1 cellular context compared by ENCODE assay signal in genomic region chr15:78064544-78064943, GRCh38.
TF ChIP-seq lines count a peak whose summit lies in the region.

No MANE protein-coding gene starts in this region.

TF ChIP-seq in HepG2, 621 proteins besides CTCF, POLR2A, EP300 and RAD21 (continued from another document):
- TF ChIP-seq MAX (IDR thresholded peaks at IDR 0.05) (no peak), SAFB2 (CRISPR knock-in tag; IDR thresholded peaks at IDR 0.05; ENCODE audit: borderline replicate concordance, low read depth) (no peak), SMYD3 (CRISPR knock-in tag; IDR thresholded peaks at IDR 0.05) (no peak), RARA (CRISPR knock-in tag; IDR thresholded peaks at IDR 0.05) (no peak), MBD4 (IDR thresholded peaks at IDR 0.05; ENCODE audit: borderline replicate concordance, low read length) (no peak), ZNF138 (CRISPR knock-in tag; IDR thresholded peaks at IDR 0.05; ENCODE audit: low read depth) (no peak), ZNF572 (CRISPR knock-in tag; IDR thresholded peaks at IDR 0.05) (no peak), JUND (CRISPR knock-in tag; IDR thresholded peaks at IDR 0.05) (no peak), ZFP36 (IDR thresholded peaks at IDR 0.05; ENCODE audit: borderline replicate concordance, low read depth, low read length, partially characterized antibody) (no peak), ZNF652 (CRISPR knock-in tag; IDR thresholded peaks at IDR 0.05; ENCODE audit: borderline replicate concordance, low read depth) (no peak), ZNF660 (CRISPR knock-in tag; IDR thresholded peaks at IDR 0.05; ENCODE audit: borderline replicate concordance, low read depth) (no peak), ERF (CRISPR knock-in tag; IDR thresholded peaks at IDR 0.05) (no peak), PRDM4 (CRISPR knock-in tag; IDR thresholded peaks at IDR 0.05; ENCODE audit: borderline replicate concordance) (no peak), RNF219 (CRISPR knock-in tag; IDR thresholded peaks at IDR 0.05) (no peak), ZNF570 (CRISPR knock-in tag; IDR thresholded peaks at IDR 0.05; ENCODE audit: borderline replicate concordance) (no peak), KDM1A (CRISPR knock-in tag; IDR thresholded peaks at IDR 0.05) (no peak)
TF ChIP-seq in HepG2: peak in this region for 0.
